In genomic region chr2:160207271-160207670, GRCh38 we compare ENCODE assay signal across 1 cellular context.
TF ChIP-seq lines count a peak whose summit lies in the region.

No MANE protein-coding gene starts in this region.

TF ChIP-seq in A549, 52 proteins besides CTCF, POLR2A, EP300 and RAD21 (continued from another document):
- TF ChIP-seq REST (IDR thresholded peaks at IDR 0.05) (no peak), CBX2 (IDR thresholded peaks at IDR 0.05; ENCODE audit: borderline replicate concordance, low read depth) (no peak), ZFP36 (IDR thresholded peaks at IDR 0.05; ENCODE audit: borderline replicate concordance, partially characterized antibody) (no peak)
